ENCODE assay signal across 8 cellular contexts in the genomic region with DNA sequence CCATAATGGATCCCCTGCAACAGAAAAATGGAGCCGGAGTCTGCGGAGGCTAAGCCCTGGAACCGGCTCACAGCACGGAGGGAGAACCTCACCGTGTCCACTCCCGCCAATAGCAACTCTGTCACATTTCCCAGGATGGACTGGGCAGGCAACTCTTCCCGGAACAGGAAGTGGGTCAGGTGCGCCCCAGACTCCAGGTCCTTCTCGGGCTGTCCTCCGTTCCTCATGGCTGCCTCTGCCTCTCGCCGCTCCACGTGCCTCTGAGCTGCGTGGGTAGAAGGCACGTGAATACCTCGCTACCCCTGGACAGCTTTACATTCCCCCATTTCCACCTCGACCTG. TPM values are rescaled to one million over a fixed set of nuclear protein-coding genes. Genes with fewer than 3 reads are reported as not detected.
DNase-seq lines count a peak whose midpoint lies in the region; ATAC-seq lines count a peak whose summit lies in the region.

No MANE protein-coding gene starts in this region.

- H3K23ac ChIP-seq in mesendoderm (ENCODE audit: low read length): no peak overlapping the region

- no peak overlapping the region for H4K8ac ChIP-seq in mesendoderm (ENCODE audit: low read depth, low read length)

- H4K5ac ChIP-seq in mesendoderm (ENCODE audit: low read length): no peak overlapping the region

- peaks cover 9% of the 10 kb centered on the region for H3K4me1 ChIP-seq in mesendoderm (ENCODE audit: control insufficient read depth, low read depth, low read length)

- H3K56ac ChIP-seq in mesendoderm (ENCODE audit: low read length): peak overlapping the region; percentile 66

- peaks cover 43% of the 10 kb centered on the region for H3K36me3 Mint-ChIP-seq in activated naive CD8-positive, alpha-beta T cell treated with anti-CD3 and anti-CD28 coated beads, Interleukin-2, amount 50 U/mL, for 24 hours (ENCODE audit: low read depth)

- WGBS in mesendoderm (ENCODE audit: extremely low coverage, insufficient coverage, low lambda C conversion rate): no CpG with 5 or more reads among the region's 17 CpGs

- H3K36me3 ChIP-seq in mesendoderm (ENCODE audit: control insufficient read depth, insufficient read depth, low read length): peaks cover 2% of the 10 kb centered on the region

- no peak overlapping the region for H3K18ac ChIP-seq in mesendoderm (ENCODE audit: low read length)

- H2AK5ac ChIP-seq in mesendoderm (ENCODE audit: low read length): no peak overlapping the region

- no peaks in the 10 kb centered on the region for H3K79me1 ChIP-seq in mesendoderm (ENCODE audit: low read length)

- no peaks in the 10 kb centered on the region for H3K9me3 Mint-ChIP-seq in activated naive CD8-positive, alpha-beta T cell treated with anti-CD3 and anti-CD28 coated beads, Interleukin-2, amount 50 U/mL, for 24 hours

- H3K79me2 ChIP-seq in mesendoderm (ENCODE audit: control insufficient read depth, insufficient read depth, low read length): no peaks in the 10 kb centered on the region

- H3K27me3 Mint-ChIP-seq in activated naive CD8-positive, alpha-beta T cell treated with anti-CD3 and anti-CD28 coated beads, Interleukin-2, amount 50 U/mL, for 24 hours: peaks cover 7% of the 10 kb centered on the region

- H3K27me3 ChIP-seq in mesendoderm (ENCODE audit: insufficient read depth, low read length, poor library complexity): peaks cover 19% of the 10 kb centered on the region

- H3K4me3 Mint-ChIP-seq in activated naive CD8-positive, alpha-beta T cell treated with anti-CD3 and anti-CD28 coated beads, Interleukin-2, amount 50 U/mL, for 24 hours: peak overlapping the region; percentile 87

- peak overlapping the region; percentile 65 for H3K4me2 ChIP-seq in mesendoderm (ENCODE audit: low read length)

- peak overlapping the region; percentile 10 for H3K4me3 ChIP-seq in mesendoderm (ENCODE audit: low read length)

- ATAC-seq in HG02798 (IDR thresholded peaks at IDR 0.05; ENCODE audit: poor library complexity, unreplicated experiment) (peak; percentile 8), GM18519 (IDR thresholded peaks at IDR 0.05; ENCODE audit: low FRiP score, unreplicated experiment) (no peak)
- ATAC-seq in activated naive CD8-positive, alpha-beta T cell treated with anti-CD3 and anti-CD28 coated beads, Interleukin-2, amount 50 U/mL, for 24 hours: no peak

- H3K4ac ChIP-seq in mesendoderm (ENCODE audit: low read depth, low read length): no peak overlapping the region

- H3K27ac ChIP-seq in mesendoderm (ENCODE audit: low read depth, low read length): no peak overlapping the region

- peaks cover 41% of the 10 kb centered on the region for H3K4me1 Mint-ChIP-seq in activated naive CD8-positive, alpha-beta T cell treated with anti-CD3 and anti-CD28 coated beads, Interleukin-2, amount 50 U/mL, for 24 hours

- H3K9ac ChIP-seq in mesendoderm (ENCODE audit: low read length): peak overlapping the region; percentile 54

- H3K27ac Mint-ChIP-seq in activated naive CD8-positive, alpha-beta T cell treated with anti-CD3 and anti-CD28 coated beads, Interleukin-2, amount 50 U/mL, for 24 hours: peak overlapping the region; percentile 85

- H2BK120ac ChIP-seq in mesendoderm (ENCODE audit: low read depth, low read length): no peak overlapping the region

- no peak overlapping the region for H2BK5ac ChIP-seq in mesendoderm (ENCODE audit: low read length)

- DNase-seq in COR-L47 (lab: John Stamatoyannopoulos, UW) (peak; percentile 48), mesendoderm (no peak), hippocampal formation (lab: John Stamatoyannopoulos, UW) (no peak), SW 1271 (lab: John Stamatoyannopoulos, UW) (no peak), NCI-H1105 treated with DMSO at 0.1 percent for 48 hours (lab: John Stamatoyannopoulos, UW) (no peak)
- no peak for DNase-seq in activated naive CD8-positive, alpha-beta T cell treated with anti-CD3 and anti-CD28 coated beads, Interleukin-2, amount 50 U/mL, for 24 hours

- H2BK15ac ChIP-seq in mesendoderm (replicated peaks; ENCODE audit: low read depth): no peak overlapping the region

RNA-seq across cellular contexts. Expression of a gene that starts 2.2 kb away (rescaled TPM):
- polyA plus RNA-seq in mesendoderm (2013, experiment 1 of 2): 1.3 TPM
- polyA plus RNA-seq in mesendoderm (2013, experiment 2 of 2): 1.2 TPM

RNA-seq across cellular contexts. Expression of a gene that starts 7.3 kb away (rescaled TPM):
- polyA plus RNA-seq in mesendoderm (2013, experiment 1 of 2): 34.4 TPM
- 34.4 TPM for polyA plus RNA-seq in mesendoderm (2013, experiment 2 of 2)

RNA-seq across cellular contexts. Expression of a gene that starts 7.8 kb away (rescaled TPM):
- 1.8 TPM for polyA plus RNA-seq in mesendoderm (2013, experiment 1 of 2)
- polyA plus RNA-seq in mesendoderm (2013, experiment 2 of 2): 1.5 TPM

RNA-seq across cellular contexts. Expression of a gene that starts 9.7 kb away (rescaled TPM):
- polyA plus RNA-seq in mesendoderm (2013, experiment 1 of 2): 1.1 TPM
- 1.2 TPM for polyA plus RNA-seq in mesendoderm (2013, experiment 2 of 2)

RNA-seq across cellular contexts. Expression of a gene that starts 12.5 kb away (rescaled TPM):
- polyA plus RNA-seq in mesendoderm (2013, experiment 1 of 2): 159 TPM
- 158 TPM for polyA plus RNA-seq in mesendoderm (2013, experiment 2 of 2)
